In genomic region chr17:29581583-29582253, GRCh38 we compare ENCODE assay signal across 13 cellular contexts. TPM values are rescaled to one million over a fixed set of nuclear protein-coding genes. Genes with fewer than 3 reads are reported as not detected.
DNase-seq lines count a peak whose midpoint lies in the region; ATAC-seq, FAIRE-seq and TF ChIP-seq lines count a peak whose summit lies in the region.
"Had no signal": no experiment of that assay in that cellular context is flagged by ENCODE, and none has a peak within 500 bp of the region (broad histone marks: within the 10 kb centered on the region; RNA-seq: fewer than 3 reads in every experiment).

No MANE protein-coding gene starts in this region.

- TF ChIP-seq CTCF in heart left ventricle (IDR thresholded peaks at IDR 0.05) (no peak), heart right ventricle (IDR thresholded peaks at IDR 0.05) (no peak), dorsolateral prefrontal cortex (IDR thresholded peaks at IDR 0.05 in 54 of 56, conservative IDR thresholded peaks at IDR 0.05 in 2 of 56; ENCODE audit: low read depth in 1 of 56, partially characterized antibody in 56 of 56) (no peak), upper lobe of left lung (IDR thresholded peaks at IDR 0.05) (no peak)

- H3K9me3 ChIP-seq in heart left ventricle (no peaks in the 10 kb centered on the region), heart right ventricle (no peaks in the 10 kb centered on the region), upper lobe of left lung (no peaks in the 10 kb centered on the region)

- intact Hi-C loops in heart left ventricle (cut with DNase I) (loop anchor here in 5 of 10 donors (5.0 to 10.0 kb wide), 7 partner anchors 36 to 513 kb away; partner anchors contain the start of genes CORO6 (in 1 of the 5) and SSH2 (in 1 of the 5)), heart right ventricle (cut with DNase I) (loop anchor here in 2 of 10 donors (5.0 kb wide), 2 partner anchors 196 to 511 kb away; no protein-coding TSS in a partner anchor), dorsolateral prefrontal cortex (cut with DNase I) (loop anchor here in 1 of 2 donors (1.0 to 10.0 kb wide), 3 partner anchors 10 to 513 kb away; no protein-coding TSS in a partner anchor)

- H3K27me3 ChIP-seq in heart left ventricle (no peaks in the 10 kb centered on the region), heart right ventricle (no peaks in the 10 kb centered on the region), dorsolateral prefrontal cortex (no peaks in the 10 kb centered on the region), upper lobe of left lung (no peaks in the 10 kb centered on the region)

- H3K36me3 ChIP-seq in heart left ventricle (peaks cover 0 to 65% (median 56%) of the 10 kb centered on the region in 9 donors), heart right ventricle (peaks cover 0 to 70% (median 25%) of the 10 kb centered on the region in 9 donors), upper lobe of left lung (peaks cover 0 to 65% (median 36%) of the 10 kb centered on the region in 4 donors)

- DNase-seq in heart left ventricle: peak in 4 of 5 donors; percentile 6 to 51 (median 26)
- DNase-seq in heart right ventricle: no peak
- DNase-seq in dorsolateral prefrontal cortex: peak in 6 of 10 donors; percentile 47 to 74 (median 60)
- DNase-seq in upper lobe of left lung: no peak
- no peak for DNase-seq in GM12892 (ENCODE audit: insufficient read length)
- DNase-seq: activated naive CD4-positive, alpha-beta T cell treated with anti-CD3 and anti-CD28 coated beads for 36 hours; foreskin melanocyte; kidney glomerular epithelial cell; natural killer cell; NCI-H1048 had no signal

- TF ChIP-seq EP300 in upper lobe of left lung (IDR thresholded peaks at IDR 0.05): no peak

- WGBS in heart left ventricle, 4 donors: 73 to 92% (median 91%) methylated on average over 2 to 20 of the region's 20 CpGs
- 91 to 92% methylated on average over 20 of the region's 20 CpGs for WGBS in heart right ventricle, 2 donors
- WGBS in upper lobe of left lung, 2 donors: 89 to 91% methylated on average over 3 to 17 of the region's 20 CpGs

- H3K4me3 ChIP-seq in heart left ventricle: no peak overlapping the region
- no peak overlapping the region for H3K4me3 ChIP-seq in heart right ventricle
- peak overlapping the region in 12 of 59 donors; percentile 0 to 46 (median 21) for H3K4me3 ChIP-seq in dorsolateral prefrontal cortex
- no peak overlapping the region for H3K4me3 ChIP-seq in upper lobe of left lung
- H3K4me3 ChIP-seq: smooth muscle cell had no signal

- ATAC-seq in heart left ventricle (no peak), heart right ventricle (no peak), upper lobe of left lung (ENCODE audit: low FRiP score in 2 of 2) (no peak), HG02763 (IDR thresholded peaks at IDR 0.05; ENCODE audit: unreplicated experiment) (no peak)
- ATAC-seq: natural killer cell had no signal

- H3K27ac ChIP-seq in heart left ventricle (no peak overlapping the region), heart right ventricle (no peak overlapping the region), dorsolateral prefrontal cortex (peak overlapping the region; percentile 49 to 99 (median 95)), upper lobe of left lung (peak overlapping the region in 3 of 4 donors; percentile 15 to 53 (median 18))

- no peak for FAIRE-seq in GM12892 (lab: Jason Lieb, UNC)
- FAIRE-seq: colon had no signal

- TF ChIP-seq POLR2A in heart left ventricle (IDR thresholded peaks at IDR 0.05): no peak
- no peak for TF ChIP-seq POLR2A in upper lobe of left lung (IDR thresholded peaks at IDR 0.05)
- no peak for TF ChIP-seq POLR2A in GM12892 (IDR thresholded peaks at IDR 0.05; ENCODE audit: low read depth, low read length)

- peaks cover 0 to 58% (median 32%) of the 10 kb centered on the region in 12 donors for H3K4me1 ChIP-seq in heart left ventricle
- peaks cover under 1 to 63% (median 37%) of the 10 kb centered on the region in 9 donors for H3K4me1 ChIP-seq in heart right ventricle
- peaks cover 19 to 39% (median 32%) of the 10 kb centered on the region in 4 donors for H3K4me1 ChIP-seq in upper lobe of left lung

RNA-seq across cellular contexts. Expression of gene GIT1, which starts 7.7 kb away (rescaled TPM):
- total RNA-seq in heart left ventricle: 10 to 100 TPM; 23.1 to 52.9 (median 31.4) TPM
- polyA plus RNA-seq in heart left ventricle: 10 to 100 TPM; 23.0 to 37.8 TPM
- total RNA-seq in heart right ventricle: 10 to 100 TPM; 20.6 to 34.7 (median 28.1) TPM
- polyA plus RNA-seq in heart right ventricle: 10 to 100 TPM; 31.6 to 35.4 TPM
- 100 to 1,000 TPM; 110 to 287 (median 170) TPM for total RNA-seq in dorsolateral prefrontal cortex
- total RNA-seq in upper lobe of left lung: 10 to 100 TPM; 34.6 to 88.4 (median 45.5) TPM
- polyA plus RNA-seq in GM12892 (2012; ENCODE audit: missing spikeins): 14.8 TPM

RNA-seq across cellular contexts. Expression of gene ANKRD13B, which starts 11.2 kb away (rescaled TPM):
- total RNA-seq in heart left ventricle (1 to 10 TPM; 4.4 to 9.9 (median 6.1) TPM), heart right ventricle (1 to 10 TPM; 2.5 to 9.1 (median 5.5) TPM), dorsolateral prefrontal cortex (10 to 100 TPM; 34.3 to 82.0 (median 53.1) TPM), upper lobe of left lung (10 to 100 TPM in 1 of 6 donors, 1 to 10 TPM in 5; 1.5 to 24.1 (median 3.9) TPM)
- polyA plus RNA-seq in heart left ventricle (10 to 100 TPM in 1 of 2 donors, 1 to 10 TPM in 1; 4.1 to 12.7 TPM), heart right ventricle (1 to 10 TPM; 6.2 to 9.7 TPM)
- 1.0 TPM for polyA plus RNA-seq in GM12892 (2012; ENCODE audit: missing spikeins)

RNA-seq across cellular contexts. Expression of gene TP53I13, which starts 13.2 kb away (rescaled TPM):
- total RNA-seq in heart left ventricle (10 to 100 TPM; 23.8 to 65.5 (median 38.3) TPM), heart right ventricle (10 to 100 TPM; 24.0 to 41.6 (median 30.2) TPM), dorsolateral prefrontal cortex (10 to 100 TPM; 10.1 to 40.2 (median 20.1) TPM), upper lobe of left lung (100 to 1,000 TPM in 2 of 6 donors, 10 to 100 TPM in 4; 57.3 to 178 (median 75.4) TPM)
- polyA plus RNA-seq in heart left ventricle (10 to 100 TPM; 65.1 to 93.0 TPM), heart right ventricle (100 to 1,000 TPM in 1 of 2 donors, 10 to 100 TPM in 1; 92.8 to 106 TPM)
- 12.3 TPM for polyA plus RNA-seq in GM12892 (2012; ENCODE audit: missing spikeins)

RNA-seq across cellular contexts. Expression of gene ABHD15, which starts 14.9 kb away (rescaled TPM):
- total RNA-seq in heart left ventricle (10 to 100 TPM in 2 of 9 donors, 1 to 10 TPM in 7; 5.3 to 13.1 (median 9.0) TPM), heart right ventricle (1 to 10 TPM; 4.4 to 9.0 (median 5.6) TPM), dorsolateral prefrontal cortex (1 to 10 TPM; 1.9 to 8.0 (median 4.2) TPM), upper lobe of left lung (10 to 100 TPM; 12.8 to 17.8 (median 14.9) TPM)
- polyA plus RNA-seq in heart left ventricle (1 to 10 TPM; 4.0 to 8.2 TPM), heart right ventricle (1 to 10 TPM; 3.5 to 5.7 TPM)
- 2.4 TPM for polyA plus RNA-seq in GM12892 (2012; ENCODE audit: missing spikeins)

RNA-seq across cellular contexts. Expression of gene CORO6, which starts 41.0 kb away (rescaled TPM):
- 100 to 1,000 TPM in 3 of 9 donors, 10 to 100 TPM in 6; 72.1 to 115 (median 95.5) TPM for total RNA-seq in heart left ventricle
- 10 to 100 TPM; 50.7 to 96.2 TPM for polyA plus RNA-seq in heart left ventricle
- total RNA-seq in heart right ventricle: 100 to 1,000 TPM in 4 of 10 donors, 10 to 100 TPM in 6; 72.0 to 110 (median 90.9) TPM
- polyA plus RNA-seq in heart right ventricle: 100 to 1,000 TPM in 1 of 2 donors, 10 to 100 TPM in 1; 53.2 to 262 TPM
- total RNA-seq in dorsolateral prefrontal cortex: 100 to 1,000 TPM in 23 of 120 experiments, 10 to 100 TPM in 97; 31.5 to 153 (median 80.8) TPM
- total RNA-seq in upper lobe of left lung: 100 to 1,000 TPM in 1 of 6 donors, 10 to 100 TPM in 3, 1 to 10 TPM in 2; 7.3 to 137 (median 12.2) TPM
- polyA plus RNA-seq in GM12892 (2012; ENCODE audit: missing spikeins): 0.70 TPM

Comparison
In these comparisons a context has a peak if more than half of its experiments do, and no peak if none do; other contexts are left out.
1. DNase-seq: peak in heart left ventricle (4 of 5) and dorsolateral prefrontal cortex (6 of 10); none in heart right ventricle (0 of 2), upper lobe of left lung (0 of 2) and GM12892 (single experiment).
2. H3K27ac ChIP-seq: peak in dorsolateral prefrontal cortex (59 of 59) and upper lobe of left lung (3 of 4); none in heart left ventricle (0 of 12) and heart right ventricle (0 of 10).